In genomic region chr3:106119691-106120090, GRCh38 we compare ENCODE assay signal across 11 cellular contexts.
DNase-seq lines count a peak whose midpoint lies in the region; ATAC-seq and TF ChIP-seq lines count a peak whose summit lies in the region.
"Had no signal": no experiment of that assay in that cellular context is flagged by ENCODE, and none has a peak within 500 bp of the region (broad histone marks: within the 10 kb centered on the region; RNA-seq: fewer than 3 reads in every experiment).

No MANE protein-coding gene starts in this region.

- TF ChIP-seq CTCF in brain microvascular endothelial cell (IDR thresholded peaks at IDR 0.05; ENCODE audit: low read depth, low read length, missing control alignments): no peak

- in situ Hi-C loops in brain microvascular endothelial cell (cut with HindIII; ENCODE audit: low pct_ligation_motif_present, low sequenced_read_pairs): no loop called here

- no peaks in the 10 kb centered on the region for H3K27me3 ChIP-seq in brain microvascular endothelial cell (replicated peaks)

- ATAC-seq in activated CD4-positive, CD25-positive, alpha-beta regulatory T cell treated with anti-CD3 and anti-CD28 coated beads, Interleukin-2, amount 50 U/mL, for 24 hours: peak; percentile 92 to 99
- no peak for ATAC-seq in HG02763 (IDR thresholded peaks at IDR 0.05; ENCODE audit: unreplicated experiment)

- peak overlapping the region; percentile 74 for H3K27ac ChIP-seq in brain microvascular endothelial cell
- H3K27ac ChIP-seq: PC-9 had no signal

- no peak for DNase-seq in activated CD4-positive, CD25-positive, alpha-beta regulatory T cell treated with anti-CD3 and anti-CD28 coated beads, Interleukin-2, amount 50 U/mL, for 72 hours
- peak; percentile 31 for DNase-seq in OCI-M1 (lab: John Stamatoyannopoulos, UW)
- peak; percentile 73 for DNase-seq in brain microvascular endothelial cell
- DNase-seq in renal cortical epithelial cell (ENCODE audit: low read depth): peak; percentile 18
- no peak for DNase-seq in globus pallidus (ENCODE audit: low spot score)
- DNase-seq in NCI-H2171 treated with DMSO at 0.1 percent for 48 hours (lab: John Stamatoyannopoulos, UW): no peak
- DNase-seq: amniotic stem cell, NCI-H2081, PC-9 had no signal

- no peaks in the 10 kb centered on the region for H3K36me3 ChIP-seq in brain microvascular endothelial cell (replicated peaks)

- H3K4me3 ChIP-seq in brain microvascular endothelial cell (ENCODE audit: low read depth, low read length): no peak overlapping the region
- H3K4me3 ChIP-seq: PC-9 had no signal

Comparison
In these comparisons a context has a peak if more than half of its experiments do, and no peak if none do; other contexts are left out.
1. DNase-seq: peak in OCI-M1 (single experiment), brain microvascular endothelial cell (single experiment) and renal cortical epithelial cell (single experiment); none in activated CD4-positive, CD25-positive, alpha-beta regulatory T cell treated with anti-CD3 and anti-CD28 coated beads, Interleukin-2, amount 50 U/mL, for 72 hours (single experiment), globus pallidus (single experiment) and NCI-H2171 treated with DMSO at 0.1 percent for 48 hours (single experiment).